ENCODE assay signal across 2 cellular contexts in genomic region chr20:3094848-3095629, GRCh38.
TF ChIP-seq lines count a peak whose summit lies in the region.

No MANE protein-coding gene starts in this region.

TF ChIP-seq in IMR-90, 13 proteins besides CTCF, POLR2A, EP300 and RAD21:
- TF ChIP-seq USF2 (IDR thresholded peaks at IDR 0.05; ENCODE audit: low read depth, low read length), result no peak
- TF ChIP-seq BHLHE40 (IDR thresholded peaks at IDR 0.05; ENCODE audit: low read depth, low read length), result no peak
- no peak for TF ChIP-seq CEBPB (IDR thresholded peaks at IDR 0.05; ENCODE audit: low read depth, low read length)
- TF ChIP-seq SMC3 (IDR thresholded peaks at IDR 0.05; ENCODE audit: low read depth, low read length), result no peak
- TF ChIP-seq FOS (IDR thresholded peaks at IDR 0.05; ENCODE audit: low read depth, low read length), result no peak
- no peak for TF ChIP-seq MXI1 (IDR thresholded peaks at IDR 0.05; ENCODE audit: borderline replicate concordance, low read depth, low read length)
- TF ChIP-seq RFX5 (IDR thresholded peaks at IDR 0.05; ENCODE audit: low read depth, low read length), result no peak
- no peak for TF ChIP-seq CHD1 (IDR thresholded peaks at IDR 0.05; ENCODE audit: low read depth, low read length)
- no peak for TF ChIP-seq NFE2L2 (IDR thresholded peaks at IDR 0.05; ENCODE audit: low read depth, low read length)
- no peak for TF ChIP-seq MAZ (IDR thresholded peaks at IDR 0.05; ENCODE audit: borderline replicate concordance, low read depth, low read length)
- no peak for TF ChIP-seq RCOR1 (IDR thresholded peaks at IDR 0.05; ENCODE audit: insufficient replicate concordance, low read length)

TF ChIP-seq in endothelial cell of umbilical vein, 7 proteins besides CTCF, POLR2A, EP300 and RAD21:
- TF ChIP-seq MAX (IDR thresholded peaks at IDR 0.05; ENCODE audit: insufficient read depth, insufficient read length) (no peak), JUN (IDR thresholded peaks at IDR 0.05; ENCODE audit: borderline replicate concordance, insufficient read depth, insufficient read length, low read depth) (no peak), POLR2AphosphoS5 (IDR thresholded peaks at IDR 0.05; ENCODE audit: insufficient read depth, low read depth, low read length) (no peak), FOS (IDR thresholded peaks at IDR 0.05; ENCODE audit: borderline replicate concordance, insufficient read depth, low read length) (no peak), GATA2 (IDR thresholded peaks at IDR 0.05; ENCODE audit: insufficient read depth, insufficient read length, low read depth, low read length) (no peak), MYC (IDR thresholded peaks at IDR 0.05; ENCODE audit: low read depth, low read length) (no peak)
